In the genomic region with DNA sequence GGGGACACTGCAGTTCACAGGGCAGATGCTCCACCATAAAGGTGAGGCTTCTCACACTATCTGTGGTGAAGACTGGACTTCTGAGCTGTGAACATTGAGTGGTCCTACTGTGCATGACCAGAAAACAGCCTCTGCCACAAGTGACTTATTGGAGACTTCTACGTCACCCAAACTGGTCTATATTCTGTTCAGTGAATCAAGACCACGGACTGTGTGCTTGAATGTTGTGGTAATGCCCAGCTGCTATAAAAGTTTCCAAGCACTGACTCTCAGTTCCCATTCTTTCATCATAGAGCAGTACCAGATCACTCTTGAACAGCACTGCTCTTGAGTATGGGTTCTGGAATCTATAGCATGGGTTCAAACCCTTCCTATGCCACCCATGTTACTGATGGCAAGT, we compare ENCODE assay signal across 17 cellular contexts. TPM values are rescaled to one million over a fixed set of nuclear protein-coding genes. Genes with fewer than 3 reads are reported as not detected.
"Had no signal": no experiment of that assay in that cellular context is flagged by ENCODE, and none has a peak within 500 bp of the region (broad histone marks: within the 10 kb centered on the region; RNA-seq: fewer than 3 reads in every experiment).

No MANE protein-coding gene starts in this region.

- DNase-seq: activated CD4-positive, alpha-beta T cell treated with anti-CD3 and anti-CD28 coated beads, Interleukin-2, amount 10 ng/mL, durations not matched to agents 7 days and 5 days; activated CD8-positive, alpha-beta T cell treated with anti-CD3 and anti-CD28 coated beads, Interleukin-2, amount 10 ng/mL, durations not matched to agents 7 days and 5 days; activated naive CD4-positive, alpha-beta T cell treated with anti-CD3 and anti-CD28 coated beads for 36 hours; activated T-cell treated with anti-CD3 and anti-CD28 coated beads, Interleukin-2, amount 50 U/mL, for 4 hours; anterior cingulate cortex; caudate nucleus; dorsolateral prefrontal cortex; foreskin keratinocyte; nephron progenitor cell; nucleus accumbens; retina; stimulated activated CD4-positive, alpha-beta T cell treated with anti-CD3 and anti-CD28 coated beads, Interleukin-2, amount 100 ng/mL, for 24 hours; T-helper 9 cell had no signal

- H3K9me3 Mint-ChIP-seq: activated CD4-positive, alpha-beta T cell treated with anti-CD3 and anti-CD28 coated beads, Interleukin-2, amount 10 ng/mL, durations not matched to agents 7 days and 5 days; activated naive CD4-positive, alpha-beta T cell treated with anti-CD3 and anti-CD28 coated beads for 36 hours; activated T-cell treated with anti-CD3 and anti-CD28 coated beads, Interleukin-2, amount 50 U/mL, for 4 hours; nephron progenitor cell; type B pancreatic cell had no signal

- H3K36me3 Mint-ChIP-seq: brain, type B pancreatic cell had no signal

- H3K27ac ChIP-seq: dorsolateral prefrontal cortex, foreskin keratinocyte, hepatocyte, testis had no signal

- H2AFZ ChIP-seq: hepatocyte had no signal

- H3K27ac Mint-ChIP-seq: activated CD4-positive, alpha-beta T cell treated with anti-CD3 and anti-CD28 coated beads, Interleukin-2, amount 10 ng/mL, durations not matched to agents 7 days and 5 days; activated CD8-positive, alpha-beta T cell treated with anti-CD3 and anti-CD28 coated beads, Interleukin-2, amount 10 ng/mL, durations not matched to agents 7 days and 5 days; activated naive CD4-positive, alpha-beta T cell treated with anti-CD3 and anti-CD28 coated beads for 36 hours; brain; nephron progenitor cell; type B pancreatic cell had no signal

- ATAC-seq: activated CD8-positive, alpha-beta T cell treated with anti-CD3 and anti-CD28 coated beads, Interleukin-2, amount 10 ng/mL, durations not matched to agents 7 days and 5 days; activated T-cell treated with anti-CD3 and anti-CD28 coated beads, Interleukin-2, amount 50 U/mL, for 4 hours; foreskin keratinocyte had no signal

- H3K4me3 ChIP-seq: dorsolateral prefrontal cortex, hepatocyte, testis had no signal

- H3K79me2 ChIP-seq: hepatocyte had no signal

- H3K4me2 ChIP-seq: hepatocyte had no signal

- H3K4me1 Mint-ChIP-seq: brain, nephron progenitor cell had no signal

- H3K9me3 ChIP-seq: testis had no signal

- H3K4me3 Mint-ChIP-seq: activated CD4-positive, alpha-beta T cell treated with anti-CD3 and anti-CD28 coated beads, Interleukin-2, amount 10 ng/mL, durations not matched to agents 7 days and 5 days; activated CD8-positive, alpha-beta T cell treated with anti-CD3 and anti-CD28 coated beads, Interleukin-2, amount 10 ng/mL, durations not matched to agents 7 days and 5 days; activated naive CD4-positive, alpha-beta T cell treated with anti-CD3 and anti-CD28 coated beads for 36 hours; activated T-cell treated with anti-CD3 and anti-CD28 coated beads, Interleukin-2, amount 50 U/mL, for 4 hours; brain; nephron progenitor cell; type B pancreatic cell had no signal

- H3K27me3 ChIP-seq: foreskin keratinocyte, hepatocyte, testis had no signal

- H3K27me3 Mint-ChIP-seq: type B pancreatic cell had no signal

RNA-seq across cellular contexts. Expression of a gene that starts 4.8 kb away (rescaled TPM):
- total RNA-seq: activated CD8-positive, alpha-beta T cell treated with anti-CD3 and anti-CD28 coated beads, Interleukin-2, amount 10 ng/mL, durations not matched to agents 7 days and 5 days had no signal
